8 cellular contexts compared by ENCODE assay signal in the genomic region with DNA sequence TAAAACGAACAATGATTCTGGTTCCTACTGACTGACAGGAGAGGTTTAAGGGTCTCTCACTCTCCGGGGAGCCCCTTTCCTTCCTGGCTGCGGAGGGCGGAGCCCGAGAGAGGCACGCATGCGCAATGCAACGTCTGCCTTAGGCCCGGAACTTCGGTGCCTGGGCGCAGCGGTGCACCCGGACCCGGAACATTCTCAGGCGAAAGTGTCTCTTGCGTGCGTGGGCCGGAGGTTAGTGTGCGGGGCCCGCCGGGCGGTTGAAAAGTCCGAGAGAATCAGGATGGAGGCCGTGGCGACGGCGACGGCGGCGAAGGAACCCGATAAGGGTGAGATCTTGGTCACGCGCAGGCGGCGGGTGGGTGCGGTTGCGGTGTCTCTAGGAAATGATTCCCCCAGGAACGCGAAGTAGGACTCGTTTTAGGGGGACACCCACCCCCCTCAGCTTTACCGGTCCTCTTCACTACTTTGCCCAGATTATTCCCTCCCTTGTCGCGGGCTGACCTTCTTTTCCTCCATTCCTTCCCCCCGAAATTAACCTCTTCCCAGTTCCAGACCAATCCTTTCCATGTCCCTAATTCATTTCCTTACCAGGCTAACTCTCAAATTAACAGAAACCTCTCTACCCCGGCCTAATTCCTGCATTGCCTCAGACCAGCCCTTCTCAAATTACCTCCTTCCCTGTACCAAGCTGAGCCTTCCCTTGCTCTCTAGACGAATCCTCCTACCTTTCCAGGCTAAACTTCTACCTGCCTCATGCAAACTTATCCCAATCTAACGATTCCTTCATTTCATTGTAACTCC. TPM values are rescaled to one million over a fixed set of nuclear protein-coding genes. Genes with fewer than 3 reads are reported as not detected.
A peak's percentile ranks its signal among the peaks of the same experiment; 100 is the strongest.
DNase-seq lines count a peak whose midpoint lies in the region; ATAC-seq and TF ChIP-seq lines count a peak whose summit lies in the region.

Gene CCDC97 (plus strand): TSS at position 142 of the 801 bp plus-strand sequence. CDS start 139 bp downstream, at position 281.

- peak; percentile 64 for ATAC-seq in GM18873 (IDR thresholded peaks at IDR 0.05; ENCODE audit: low FRiP score, unreplicated experiment)
- ATAC-seq in HG03280 (IDR thresholded peaks at IDR 0.05; ENCODE audit: unreplicated experiment) = peak; percentile 77

- TF ChIP-seq CTCF in AG04450 (IDR thresholded peaks at IDR 0.05; ENCODE audit: low read depth, low read length) = no peak

- no peaks in the 10 kb centered on the region for H3K9me3 ChIP-seq in AG04450 (ENCODE audit: control insufficient read depth, insufficient read depth, low read length)

- CTCF ChIA-PET in AG04450 (lab: Charles Lee) = interaction anchor here (0.8 kb wide), 1 partner anchor 12 kb away, joined by 4 read pairs; no protein-coding TSS in a partner anchor

- peak within 1 kb of the TSS; percentile 98 for H3K27ac ChIP-seq in AG04450 (ENCODE audit: low read depth, low read length)

- no peaks in the 10 kb centered on the region for H3K27me3 ChIP-seq in AG04450 (ENCODE audit: control insufficient read depth, insufficient read depth, low read length)

- DNase-seq in AG04450 (ENCODE audit: low read depth, low spot score) = peak; percentile 68
- DNase-seq in NCI-H446 treated with DMSO at 0.1 percent for 48 hours (lab: John Stamatoyannopoulos, UW) = peak; percentile 80
- peak; percentile 77 to 83 for DNase-seq in activated CD4-positive, alpha-beta T cell treated with anti-CD3 and anti-CD28 coated beads for 24 hours (ENCODE audit: low read depth in 2 of 2)
- peak; percentile 92 for DNase-seq in cerebellum (ENCODE audit: low spot score)
- DNase-seq in kidney glomerular epithelial cell (lab: John Stamatoyannopoulos, UW) = peak; percentile 70
- DNase-seq in stimulated activated CD4-positive, alpha-beta T cell treated with anti-CD3 and anti-CD28 coated beads, Interleukin-1b, Interleukin-23, amount 100 ng/mL, for 24 hours (ENCODE audit: low read depth in 4 of 4, low spot score in 1 of 4) = peak; percentile 72 to 85 (median 81)

- POLR2A ChIA-PET in AG04450 (lab: Yijun Ruan, JAX) = interaction anchor here (1.0 to 1.8 kb wide), 4 partner anchors 40 to 54 kb away, joined by 3 to 8 read pairs (median 4); partner anchors contain the start of genes B9D2, HNRNPUL1 and TGFB1

- peak within 1 kb of the TSS; percentile 93 for H3K4me3 ChIP-seq in AG04450 (ENCODE audit: low read depth, low read length)

RNA-seq across cellular contexts. Expression of gene CCDC97, which starts in this region (rescaled TPM):
- 8.5 and 9.3 TPM in 2 replicates for polyA plus RNA-seq in AG04450 (2011; rRNA removed)
- polyA minus RNA-seq in AG04450 (2011; rRNA and poly(A)+ RNA removed) = 14.0 and 15.8 TPM in 2 replicates
- total RNA-seq in cerebellum = 8.3 TPM

Comparison
In these comparisons a context has a peak if more than half of its experiments do, and no peak if none do; other contexts are left out.
1. Peak in every context shown above with its lines: DNase-seq, ATAC-seq, H3K4me3 ChIP-seq and H3K27ac ChIP-seq.